Comparison of ENCODE assay signal across 19 cellular contexts in the genomic region with DNA sequence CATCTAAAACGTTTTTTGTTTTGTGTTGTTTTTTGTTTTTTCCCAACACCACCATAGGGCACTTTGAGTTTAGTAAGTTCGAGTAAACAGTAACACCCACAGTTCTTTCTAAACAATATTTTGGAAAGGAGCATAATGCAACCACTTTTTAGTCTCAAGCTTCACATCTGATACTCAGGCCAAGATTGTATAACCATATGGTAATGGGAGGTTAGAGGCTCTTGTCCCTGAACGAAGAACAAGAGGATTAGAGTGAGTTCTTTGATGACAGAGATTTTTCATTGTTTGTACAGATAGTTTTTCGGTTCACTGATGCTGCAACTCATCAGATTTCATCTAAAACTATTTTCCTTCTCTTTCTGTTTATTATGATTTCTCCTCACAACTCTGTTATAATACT.
A peak's percentile ranks its signal among the peaks of the same experiment; 100 is the strongest.
DNase-seq lines count a peak whose midpoint lies in the region; ATAC-seq and TF ChIP-seq lines count a peak whose summit lies in the region.
"Had no signal": no experiment of that assay in that cellular context is flagged by ENCODE, and none has a peak within 500 bp of the region (broad histone marks: within the 10 kb centered on the region; RNA-seq: fewer than 3 reads in every experiment).

No MANE protein-coding gene starts in this region.

- peak; percentile 17 for DNase-seq in NCI-H82 (lab: John Stamatoyannopoulos, UW)
- DNase-seq in NCI-H82 treated with DMSO at 0.1 percent for 48 hours (lab: John Stamatoyannopoulos, UW; ENCODE audit: unreplicated experiment), result no peak
- DNase-seq in WTC11 (ENCODE audit: low spot score), result no peak
- peak; percentile 50 for DNase-seq in fibroblast of villous mesenchyme (ENCODE audit: low read depth)
- no peak for DNase-seq in posterior cingulate gyrus
- no peak for DNase-seq in stimulated activated naive CD4-positive, alpha-beta T cell treated with Interleukin-2 at 50 U/mL for 16 hours (lab: John Stamatoyannopoulos, UW)
- DNase-seq: 8988T; CD4-positive, alpha-beta memory T cell; Karpas-422; MG63; NCI-H1092; NCI-H146; NCI-H2081; NCI-H345; NCI-H69 had no signal

- H3K27me3 Mint-ChIP-seq in WTC11 (ENCODE audit: low read depth), result no peaks in the 10 kb centered on the region
- H3K27me3 Mint-ChIP-seq in activated T-helper 17 cell treated with anti-CD3 and anti-CD28 coated beads, Interleukin-2, amount 50 U/mL, for 72 hours, result no peaks in the 10 kb centered on the region
- H3K27me3 Mint-ChIP-seq: CD4-positive, alpha-beta memory T cell had no signal

- CTCF ChIA-PET in WTC11 (lab: Charles Lee), result interaction anchor here (0.6 to 3.1 kb wide), 7 partner anchors 37 to 396 kb away, joined by 3 to 17 read pairs (median 5); no protein-coding TSS in a partner anchor

- POLR2A ChIA-PET in WTC11 (lab: Charles Lee), result no interaction called here

- H3K27ac Mint-ChIP-seq in WTC11, result peak overlapping the region; percentile 83
- no peak overlapping the region for H3K27ac Mint-ChIP-seq in activated T-helper 17 cell treated with anti-CD3 and anti-CD28 coated beads, Interleukin-2, amount 50 U/mL, for 72 hours
- H3K27ac Mint-ChIP-seq: CD4-positive, alpha-beta memory T cell had no signal

- H3K4me3 ChIP-seq in fibroblast of villous mesenchyme (ENCODE audit: low read depth, low read length), result no peak overlapping the region
- H3K4me3 ChIP-seq: MG63, SJSA1 had no signal

- peaks cover 19% of the 10 kb centered on the region for H3K36me3 Mint-ChIP-seq in WTC11
- peaks cover 63% of the 10 kb centered on the region for H3K36me3 Mint-ChIP-seq in activated T-helper 17 cell treated with anti-CD3 and anti-CD28 coated beads, Interleukin-2, amount 50 U/mL, for 72 hours (ENCODE audit: low read depth)

- no peak overlapping the region for H3K4me3 Mint-ChIP-seq in WTC11
- no peak overlapping the region for H3K4me3 Mint-ChIP-seq in activated T-helper 17 cell treated with anti-CD3 and anti-CD28 coated beads, Interleukin-2, amount 50 U/mL, for 72 hours
- H3K4me3 Mint-ChIP-seq: CD4-positive, alpha-beta memory T cell had no signal

- ATAC-seq in WTC11, result no peak
- no peak for ATAC-seq in GM18519 (IDR thresholded peaks at IDR 0.05; ENCODE audit: low FRiP score, unreplicated experiment)
- no peak for ATAC-seq in activated T-helper 17 cell treated with anti-CD3 and anti-CD28 coated beads, Interleukin-2, amount 50 U/mL, for 72 hours (replicated peaks)
- ATAC-seq: HCT116 had no signal

- intact Hi-C loops in posterior cingulate gyrus (cut with DNase I), result no loop called here

- peaks cover 40% of the 10 kb centered on the region for H3K4me1 Mint-ChIP-seq in WTC11
- peaks cover 18% of the 10 kb centered on the region for H3K4me1 Mint-ChIP-seq in activated T-helper 17 cell treated with anti-CD3 and anti-CD28 coated beads, Interleukin-2, amount 50 U/mL, for 72 hours

- H3K9me3 Mint-ChIP-seq in WTC11, result no peaks in the 10 kb centered on the region
- no peaks in the 10 kb centered on the region for H3K9me3 Mint-ChIP-seq in activated T-helper 17 cell treated with anti-CD3 and anti-CD28 coated beads, Interleukin-2, amount 50 U/mL, for 72 hours

- TF ChIP-seq CTCF in WTC11 (IDR thresholded peaks at IDR 0.05) (no peak), fibroblast of villous mesenchyme (IDR thresholded peaks at IDR 0.05; ENCODE audit: insufficient read depth, low read depth, low read length) (no peak)

TF ChIP-seq in WTC11, 78 proteins besides CTCF, POLR2A, EP300 and RAD21 (continues in another document):
- TF ChIP-seq, protein P1, sequence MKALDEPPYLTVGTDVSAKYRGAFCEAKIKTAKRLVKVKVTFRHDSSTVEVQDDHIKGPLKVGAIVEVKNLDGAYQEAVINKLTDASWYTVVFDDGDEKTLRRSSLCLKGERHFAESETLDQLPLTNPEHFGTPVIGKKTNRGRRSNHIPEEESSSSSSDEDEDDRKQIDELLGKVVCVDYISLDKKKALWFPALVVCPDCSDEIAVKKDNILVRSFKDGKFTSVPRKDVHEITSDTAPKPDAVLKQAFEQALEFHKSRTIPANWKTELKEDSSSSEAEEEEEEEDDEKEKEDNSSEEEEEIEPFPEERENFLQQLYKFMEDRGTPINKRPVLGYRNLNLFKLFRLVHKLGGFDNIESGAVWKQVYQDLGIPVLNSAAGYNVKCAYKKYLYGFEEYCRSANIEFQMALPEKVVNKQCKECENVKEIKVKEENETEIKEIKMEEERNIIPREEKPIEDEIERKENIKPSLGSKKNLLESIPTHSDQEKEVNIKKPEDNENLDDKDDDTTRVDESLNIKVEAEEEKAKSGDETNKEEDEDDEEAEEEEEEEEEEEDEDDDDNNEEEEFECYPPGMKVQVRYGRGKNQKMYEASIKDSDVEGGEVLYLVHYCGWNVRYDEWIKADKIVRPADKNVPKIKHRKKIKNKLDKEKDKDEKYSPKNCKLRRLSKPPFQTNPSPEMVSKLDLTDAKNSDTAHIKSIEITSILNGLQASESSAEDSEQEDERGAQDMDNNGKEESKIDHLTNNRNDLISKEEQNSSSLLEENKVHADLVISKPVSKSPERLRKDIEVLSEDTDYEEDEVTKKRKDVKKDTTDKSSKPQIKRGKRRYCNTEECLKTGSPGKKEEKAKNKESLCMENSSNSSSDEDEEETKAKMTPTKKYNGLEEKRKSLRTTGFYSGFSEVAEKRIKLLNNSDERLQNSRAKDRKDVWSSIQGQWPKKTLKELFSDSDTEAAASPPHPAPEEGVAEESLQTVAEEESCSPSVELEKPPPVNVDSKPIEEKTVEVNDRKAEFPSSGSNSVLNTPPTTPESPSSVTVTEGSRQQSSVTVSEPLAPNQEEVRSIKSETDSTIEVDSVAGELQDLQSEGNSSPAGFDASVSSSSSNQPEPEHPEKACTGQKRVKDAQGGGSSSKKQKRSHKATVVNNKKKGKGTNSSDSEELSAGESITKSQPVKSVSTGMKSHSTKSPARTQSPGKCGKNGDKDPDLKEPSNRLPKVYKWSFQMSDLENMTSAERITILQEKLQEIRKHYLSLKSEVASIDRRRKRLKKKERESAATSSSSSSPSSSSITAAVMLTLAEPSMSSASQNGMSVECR (CRISPR knock-in tag; IDR thresholded peaks at IDR 0.05; ENCODE audit: borderline replicate concordance), result no peak
- TF ChIP-seq CDX4 (CRISPR knock-in tag; IDR thresholded peaks at IDR 0.05; ENCODE audit: borderline replicate concordance) (no peak), TEAD1 (CRISPR knock-in tag; IDR thresholded peaks at IDR 0.05) (no peak), E2F4 (CRISPR knock-in tag; IDR thresholded peaks at IDR 0.05; ENCODE audit: borderline replicate concordance, low read depth) (no peak), ZNF512 (CRISPR knock-in tag; IDR thresholded peaks at IDR 0.05; ENCODE audit: borderline replicate concordance) (no peak)
- TF ChIP-seq, protein P2, sequence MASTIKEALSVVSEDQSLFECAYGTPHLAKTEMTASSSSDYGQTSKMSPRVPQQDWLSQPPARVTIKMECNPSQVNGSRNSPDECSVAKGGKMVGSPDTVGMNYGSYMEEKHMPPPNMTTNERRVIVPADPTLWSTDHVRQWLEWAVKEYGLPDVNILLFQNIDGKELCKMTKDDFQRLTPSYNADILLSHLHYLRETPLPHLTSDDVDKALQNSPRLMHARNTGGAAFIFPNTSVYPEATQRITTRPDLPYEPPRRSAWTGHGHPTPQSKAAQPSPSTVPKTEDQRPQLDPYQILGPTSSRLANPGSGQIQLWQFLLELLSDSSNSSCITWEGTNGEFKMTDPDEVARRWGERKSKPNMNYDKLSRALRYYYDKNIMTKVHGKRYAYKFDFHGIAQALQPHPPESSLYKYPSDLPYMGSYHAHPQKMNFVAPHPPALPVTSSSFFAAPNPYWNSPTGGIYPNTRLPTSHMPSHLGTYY (CRISPR knock-in tag; IDR thresholded peaks at IDR 0.05), result no peak

Comparison
In these comparisons a context has a peak if more than half of its experiments do, and no peak if none do; other contexts are left out.
1. DNase-seq: peak in NCI-H82 (single experiment) and fibroblast of villous mesenchyme (single experiment); none in NCI-H82 treated with DMSO at 0.1 percent for 48 hours (single experiment), WTC11 (single experiment), posterior cingulate gyrus (0 of 10) and stimulated activated naive CD4-positive, alpha-beta T cell treated with Interleukin-2 at 50 U/mL for 16 hours (single experiment).